In genomic region chr11:44327730-44328691, GRCh38 we compare ENCODE assay signal across 1 cellular context.
TF ChIP-seq lines count a peak whose summit lies in the region.

No MANE protein-coding gene starts in this region.

TF ChIP-seq in HCT116, 20 proteins besides CTCF, POLR2A, EP300 and RAD21 (continued from another document):
- TF ChIP-seq ZBTB33 (IDR thresholded peaks at IDR 0.05; ENCODE audit: extremely low read depth, insufficient replicate concordance, low read length) (no peak), CEBPB (IDR thresholded peaks at IDR 0.05; ENCODE audit: low read depth) (no peak), SIN3A (IDR thresholded peaks at IDR 0.05; ENCODE audit: low read depth) (no peak)
